Comparison of ENCODE assay signal across 30 cellular contexts in genomic region chr7:156529982-156530381, GRCh38.
"Had no signal": no experiment of that assay in that cellular context is flagged by ENCODE, and none has a peak within 500 bp of the region (broad histone marks: within the 10 kb centered on the region; RNA-seq: fewer than 3 reads in every experiment).

No MANE protein-coding gene starts in this region.

- H3K4me1 Mint-ChIP-seq: naive thymus-derived CD4-positive, alpha-beta T cell; natural killer cell; stimulated activated memory B cell treated with anti-CD40 and anti-IgM and Interleukin-4, amounts not matched to agents 10 μg/mL and 1 μg/mL and 100 μg/mL, for 72 hours; stimulated activated naive CD8-positive, alpha-beta T cell treated with anti-CD3 and anti-CD28 coated beads, Interleukin-15, amount 100 ng/mL, for 72 hours had no signal

- H3K9ac ChIP-seq: parathyroid adenoma had no signal

- H3K9me3 ChIP-seq: neutrophil, psoas muscle, spleen, suprapubic skin, testis, transverse colon, upper lobe of right lung, uterus had no signal

- H3K79me2 ChIP-seq: parathyroid adenoma had no signal

- H3K36me3 ChIP-seq: neutrophil, spleen, suprapubic skin, tibial artery, transverse colon, upper lobe of right lung, uterus had no signal

- ATAC-seq: naive thymus-derived CD4-positive, alpha-beta T cell; natural killer cell; psoas muscle; right cardiac atrium; sciatic nerve; stimulated activated memory B cell treated with anti-CD40 and anti-IgM and Interleukin-4, amounts not matched to agents 10 μg/mL and 1 μg/mL and 100 μg/mL, for 72 hours; stimulated activated naive CD8-positive, alpha-beta T cell treated with anti-CD3 and anti-CD28 coated beads, Interleukin-15, amount 100 ng/mL, for 72 hours; stimulated activated naive CD8-positive, alpha-beta T cell treated with anti-CD3 and anti-CD28 coated beads, Interleukin-15, Interleukin-2, amounts not matched to agents 100 U/mL and 50 U/mL, for 24 hours; upper lobe of right lung had no signal

- H3K36me3 Mint-ChIP-seq: naive thymus-derived CD4-positive, alpha-beta T cell; natural killer cell; stimulated activated memory B cell treated with anti-CD40 and anti-IgM and Interleukin-4, amounts not matched to agents 10 μg/mL and 1 μg/mL and 100 μg/mL, for 72 hours; type B pancreatic cell had no signal

- H3K27ac Mint-ChIP-seq: naive thymus-derived CD4-positive, alpha-beta T cell; natural killer cell; nephron; progenitor cell of endocrine pancreas; stimulated activated memory B cell treated with anti-CD40 and anti-IgM and Interleukin-4, amounts not matched to agents 10 μg/mL and 1 μg/mL and 100 μg/mL, for 72 hours; stimulated activated naive CD8-positive, alpha-beta T cell treated with anti-CD3 and anti-CD28 coated beads, Interleukin-15, amount 100 ng/mL, for 72 hours; type B pancreatic cell had no signal

- H3K27me3 Mint-ChIP-seq: progenitor cell of endocrine pancreas, type B pancreatic cell had no signal

- H3K4me1 ChIP-seq: parathyroid adenoma, psoas muscle, spleen, suprapubic skin, testis, tibial artery, upper lobe of right lung, uterus had no signal

- H3K9me3 Mint-ChIP-seq: naive thymus-derived CD4-positive, alpha-beta T cell; natural killer cell; nephron; stimulated activated memory B cell treated with anti-CD40 and anti-IgM and Interleukin-4, amounts not matched to agents 10 μg/mL and 1 μg/mL and 100 μg/mL, for 72 hours; stimulated activated naive CD8-positive, alpha-beta T cell treated with anti-CD3 and anti-CD28 coated beads, Interleukin-15, amount 100 ng/mL, for 72 hours; type B pancreatic cell had no signal

- H3K27ac ChIP-seq: neutrophil, parathyroid adenoma, psoas muscle, skin epidermis, spleen, suprapubic skin, testis, tibial artery, transverse colon, upper lobe of right lung, uterus had no signal

- H3K4me3 Mint-ChIP-seq: naive thymus-derived CD4-positive, alpha-beta T cell; natural killer cell; nephron; stimulated activated memory B cell treated with anti-CD40 and anti-IgM and Interleukin-4, amounts not matched to agents 10 μg/mL and 1 μg/mL and 100 μg/mL, for 72 hours; stimulated activated naive CD8-positive, alpha-beta T cell treated with anti-CD3 and anti-CD28 coated beads, Interleukin-15, amount 100 ng/mL, for 72 hours; type B pancreatic cell had no signal

- H3K4me3 ChIP-seq: psoas muscle, skin epidermis, smooth muscle cell, spleen, suprapubic skin, testis, tibial artery, transverse colon, upper lobe of right lung, uterus had no signal

- DNase-seq: naive thymus-derived CD4-positive, alpha-beta T cell; natural killer cell; nucleus accumbens; posterior cingulate gyrus; psoas muscle; right cardiac atrium; spleen; stimulated activated CD4-positive, alpha-beta T cell treated with anti-CD3 and anti-CD28 coated beads, Interleukin-12 subunit alpha, Interleukin-12 subunit beta, amount 100 ng/mL, for 4 hours; stimulated activated CD4-positive, alpha-beta T cell treated with anti-CD3 and anti-CD28 coated beads, Interleukin-1b, Interleukin-23, amount 100 ng/mL, for 48 hours; stimulated activated CD4-positive, alpha-beta T cell treated with anti-CD3 and anti-CD28 coated beads, Interleukin-4, amount 100 ng/mL, for 1 hour; stimulated activated CD4-positive, alpha-beta T cell treated with anti-CD3 and anti-CD28 coated beads, Interleukin-4, amount 100 ng/mL, for 4 hours; stimulated activated CD8-positive, alpha-beta memory T cell treated with anti-CD3 and anti-CD28 coated beads, Interleukin-4, amount 100 ng/mL, for 48 hours; stimulated activated naive CD4-positive, alpha-beta T cell; stimulated activated naive CD8-positive, alpha-beta T cell treated with anti-CD3 and anti-CD28 coated beads, Interleukin-15, amount 100 ng/mL, for 72 hours; stimulated activated naive CD8-positive, alpha-beta T cell treated with anti-CD3 and anti-CD28 coated beads, Interleukin-15, Interleukin-2, amounts not matched to agents 100 U/mL and 50 U/mL, for 24 hours; testis; tibial artery; transverse colon; upper lobe of right lung; uterus had no signal

- H2AFZ ChIP-seq: parathyroid adenoma had no signal

- H3K27me3 ChIP-seq: suprapubic skin, testis, tibial artery, transverse colon, upper lobe of right lung, uterus had no signal

- H3K4me2 ChIP-seq: smooth muscle cell had no signal
